In the genomic region with DNA sequence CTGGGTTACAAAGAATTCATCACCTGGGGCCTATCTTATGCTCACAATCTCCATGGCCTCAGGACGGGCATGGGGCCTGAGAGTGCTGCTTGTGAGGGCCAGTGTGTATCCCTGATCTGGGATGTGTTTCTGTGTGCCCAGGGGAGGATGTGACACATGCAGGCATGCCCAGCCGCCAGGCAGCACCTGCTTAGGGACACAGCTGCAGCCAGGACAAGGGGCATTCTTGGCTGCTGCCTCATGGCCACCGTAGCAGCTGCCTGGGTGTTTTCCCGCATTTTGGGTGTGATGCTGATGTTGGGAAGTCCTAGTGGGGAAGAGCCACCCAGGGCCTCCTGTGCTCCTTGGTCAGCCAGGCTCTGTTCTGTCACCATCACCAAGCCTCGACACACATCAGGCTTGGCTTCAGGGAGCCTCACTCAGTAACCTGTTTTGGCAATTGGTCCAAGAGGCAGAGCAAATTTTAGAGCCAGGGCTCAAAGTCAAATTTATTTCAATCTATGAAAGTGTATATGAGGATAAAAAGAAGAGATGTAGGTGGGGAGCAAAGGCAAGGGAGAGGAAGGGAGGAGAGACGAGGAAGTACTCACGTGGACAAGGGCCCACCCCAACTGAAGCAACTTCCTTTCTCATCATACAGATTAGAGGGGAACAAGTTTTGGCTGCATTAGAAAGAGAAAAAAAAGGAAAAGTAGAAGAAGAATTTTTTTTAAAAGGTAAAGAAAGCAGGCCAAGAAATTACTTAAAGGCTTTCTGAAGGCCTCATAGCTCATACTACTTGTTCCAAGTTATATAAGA, we compare ENCODE assay signal across 1 cellular context.
TF ChIP-seq lines count a peak whose summit lies in the region.

No MANE protein-coding gene starts in this region.

TF ChIP-seq in K562, 482 proteins besides CTCF, POLR2A, EP300 and RAD21 (continued from another document):
- TF ChIP-seq MTA2 (IDR thresholded peaks at IDR 0.05; ENCODE audit: low read depth) (no peak), MTA3 (IDR thresholded peaks at IDR 0.05; ENCODE audit: borderline replicate concordance) (no peak), ZKSCAN8 (CRISPR knock-in tag; IDR thresholded peaks at IDR 0.05) (no peak), NUFIP1 (IDR thresholded peaks at IDR 0.05; ENCODE audit: partially characterized antibody) (no peak), ZNF707 (CRISPR knock-in tag; conservative IDR thresholded peaks at IDR 0.05) (no peak), ZNF165 (CRISPR knock-in tag; IDR thresholded peaks at IDR 0.05; ENCODE audit: borderline replicate concordance) (no peak), YY1 (IDR thresholded peaks at IDR 0.05; ENCODE audit: borderline replicate concordance in 1 of 3, control insufficient read depth in 1 of 3, extremely low read depth in 1 of 3, insufficient read depth in 3 of 3, insufficient read length in 1 of 3, insufficient replicate concordance in 2 of 3, low read depth in 1 of 3, low read length in 2 of 3) (no peak)
- TF ChIP-seq, protein P1, sequence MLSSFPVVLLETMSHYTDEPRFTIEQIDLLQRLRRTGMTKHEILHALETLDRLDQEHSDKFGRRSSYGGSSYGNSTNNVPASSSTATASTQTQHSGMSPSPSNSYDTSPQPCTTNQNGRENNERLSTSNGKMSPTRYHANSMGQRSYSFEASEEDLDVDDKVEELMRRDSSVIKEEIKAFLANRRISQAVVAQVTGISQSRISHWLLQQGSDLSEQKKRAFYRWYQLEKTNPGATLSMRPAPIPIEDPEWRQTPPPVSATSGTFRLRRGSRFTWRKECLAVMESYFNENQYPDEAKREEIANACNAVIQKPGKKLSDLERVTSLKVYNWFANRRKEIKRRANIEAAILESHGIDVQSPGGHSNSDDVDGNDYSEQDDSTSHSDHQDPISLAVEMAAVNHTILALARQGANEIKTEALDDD (IDR thresholded peaks at IDR 0.05), result no peak
TF ChIP-seq in K562: peak in this region for 0.
